In genomic region chr5:41148448-41148847, GRCh38 we compare ENCODE assay signal across 17 cellular contexts.
DNase-seq lines count a peak whose midpoint lies in the region; ATAC-seq, FAIRE-seq and TF ChIP-seq lines count a peak whose summit lies in the region.
"Had no signal": no experiment of that assay in that cellular context is flagged by ENCODE, and none has a peak within 500 bp of the region (broad histone marks: within the 10 kb centered on the region; RNA-seq: fewer than 3 reads in every experiment).

No MANE protein-coding gene starts in this region.

- FAIRE-seq in HepG2 (lab: Jason Lieb, UNC) (no peak), kidney (lab: Jason Lieb, UNC) (no peak)
- FAIRE-seq: D721Med, G401.6, GM12891, H54 had no signal

- H3K4me2 ChIP-seq in HepG2 (ENCODE audit: low read depth, low read length): no peak overlapping the region
- H3K4me2 ChIP-seq: BLaER1 treated with 17β-estradiol and CSF1 and Interleukin-3, amounts not matched to agents 10 nM and 100 nM had no signal

- H3K27ac ChIP-seq in liver (ENCODE audit: low read depth in 1 of 2, low read length in 2 of 2): no peak overlapping the region
- no peak overlapping the region for H3K27ac ChIP-seq in HepG2 (ENCODE audit: extremely low read length, insufficient read depth, low read length)
- no peak overlapping the region for H3K27ac ChIP-seq in kidney (ENCODE audit: low read depth in 2 of 2, low read length in 2 of 2)
- H3K27ac ChIP-seq: BLaER1 treated with 17β-estradiol and CSF1 and Interleukin-3, amounts not matched to agents 10 nM and 100 nM; GM23248; HL-60 had no signal

- CTCF ChIA-PET in HepG2 (lab: Yijun Ruan, JAX; ENCODE audit: low intra/inter-chr PET ratio, low total read pairs): no interaction called here

- DNase-seq in HepG2 (ENCODE audit: low spot score) (no peak), kidney (peak; percentile 57), posterior vena cava (ENCODE audit: low spot score) (peak; percentile 89), NCI-H146 (lab: John Stamatoyannopoulos, UW) (no peak), cerebellum (ENCODE audit: low spot score) (no peak)
- DNase-seq: CD8-positive, alpha-beta memory T cell; COR-L47; GM23248; HCEC 1CT had no signal

- TF ChIP-seq POLR2A in HepG2 (IDR thresholded peaks at IDR 0.05; ENCODE audit: insufficient read depth in 1 of 2, low read depth in 2 of 2, low read length in 2 of 2): no peak

- no peak for TF ChIP-seq RAD21 in liver (IDR thresholded peaks at IDR 0.05)
- no peak for TF ChIP-seq RAD21 in HepG2 (CRISPR knock-in tag; IDR thresholded peaks at IDR 0.05)

- TF ChIP-seq EP300 in HepG2 (IDR thresholded peaks at IDR 0.05; ENCODE audit: low read depth in 2 of 2, low read length in 2 of 2) (no peak), HepG2 (CRISPR knock-in tag; IDR thresholded peaks at IDR 0.05; ENCODE audit: borderline replicate concordance) (no peak)

- H3K9me3 ChIP-seq in liver (ENCODE audit: control insufficient read depth in 4 of 4, low read length in 3 of 4) (no peaks in the 10 kb centered on the region), HepG2 (ENCODE audit: low read length) (no peaks in the 10 kb centered on the region), kidney (ENCODE audit: control insufficient read depth in 1 of 2, low read length in 2 of 2) (no peaks in the 10 kb centered on the region)
- H3K9me3 ChIP-seq: BLaER1 treated with 17β-estradiol and CSF1 and Interleukin-3, amounts not matched to agents 10 nM and 100 nM had no signal

- H3K9ac ChIP-seq in liver (ENCODE audit: low read depth in 1 of 2, low read length in 2 of 2): no peak overlapping the region
- H3K9ac ChIP-seq in HepG2 (ENCODE audit: insufficient read depth, low read depth, low read length): no peak overlapping the region
- H3K9ac ChIP-seq in kidney (ENCODE audit: low read length in 2 of 2): no peak overlapping the region
- H3K9ac ChIP-seq: BLaER1 treated with 17β-estradiol and CSF1 and Interleukin-3, amounts not matched to agents 10 nM and 100 nM; GM23248 had no signal

- WGBS in liver: 96% methylated on average over 1 of the region's 1 CpG
- 13% methylated on average over 1 of the region's 1 CpG for WGBS in HepG2 (ENCODE audit: low lambda C conversion rate)

- in situ Hi-C loops in HepG2 (cut with HindIII; ENCODE audit: extremely low pct_ligation_motif_present, low pct_unique_long_range_greater_than_20kb): no loop called here

- intact Hi-C loops in HepG2 (cut with micrococcal nuclease; ENCODE audit: unreplicated experiment): no loop called here
- intact Hi-C loops in kidney (cut with DNase I): no loop called here
- intact Hi-C loops in posterior vena cava (cut with DNase I): no loop called here

- H3K36me3 ChIP-seq in liver (ENCODE audit: control insufficient read depth in 4 of 4, insufficient read depth in 3 of 4, low read depth in 1 of 4, low read length in 3 of 4) (peaks cover 2 to 87% (median 67%) of the 10 kb centered on the region in 4 donors), HepG2 (replicated peaks in 1 of 2; ENCODE audit: control insufficient read depth in 1 of 2, insufficient read depth in 2 of 2, low read length in 2 of 2) (no peaks in the 10 kb centered on the region), kidney (ENCODE audit: control insufficient read depth in 1 of 2, insufficient read depth in 2 of 2, low read length in 2 of 2) (no peaks in the 10 kb centered on the region)
- H3K36me3 ChIP-seq: BLaER1 treated with 17β-estradiol and CSF1 and Interleukin-3, amounts not matched to agents 10 nM and 100 nM had no signal

- ATAC-seq in HepG2 (no peak), HG03196 (IDR thresholded peaks at IDR 0.05; ENCODE audit: unreplicated experiment) (no peak)

- BruUV-seq in HepG2 (replicated peaks; lab: Mats Ljungman, UMichigan): no TSS peak

- no peaks in the 10 kb centered on the region for H3K79me2 ChIP-seq in HepG2 (ENCODE audit: insufficient read depth, low read length)

- H3K4me1 ChIP-seq in liver (ENCODE audit: control insufficient read depth in 4 of 4, insufficient read depth in 4 of 4, low read length in 3 of 4): no peaks in the 10 kb centered on the region
- no peaks in the 10 kb centered on the region for H3K4me1 ChIP-seq in HepG2 (ENCODE audit: insufficient read depth, low read length)
- no peaks in the 10 kb centered on the region for H3K4me1 ChIP-seq in kidney (ENCODE audit: control insufficient read depth in 1 of 2, insufficient read depth in 1 of 2, low read depth in 1 of 2, low read length in 2 of 2)
- H3K4me1 ChIP-seq: BLaER1 treated with 17β-estradiol and CSF1 and Interleukin-3, amounts not matched to agents 10 nM and 100 nM had no signal

- POLR2A ChIA-PET in HepG2 (lab: Yijun Ruan, JAX): no interaction called here

- no peaks in the 10 kb centered on the region for H4K20me1 ChIP-seq in HepG2 (ENCODE audit: insufficient read depth, low read length)
- H4K20me1 ChIP-seq: BLaER1 treated with 17β-estradiol and CSF1 and Interleukin-3, amounts not matched to agents 10 nM and 100 nM had no signal

- H3K4me3 ChIP-seq in liver (ENCODE audit: low read depth in 1 of 3, low read length in 3 of 3) (no peak overlapping the region), HepG2 (replicated peaks in 1 of 3; ENCODE audit: insufficient read depth in 1 of 3, low read depth in 2 of 3, low read length in 3 of 3) (no peak overlapping the region), kidney (ENCODE audit: low read length in 2 of 2) (no peak overlapping the region)
- H3K4me3 ChIP-seq: BLaER1 treated with 17β-estradiol and CSF1 and Interleukin-3, amounts not matched to agents 10 nM and 100 nM; GM23248 had no signal

- TF ChIP-seq CTCF in liver (IDR thresholded peaks at IDR 0.05; ENCODE audit: low read depth, low read length, missing input control) (no peak), HepG2 (CRISPR knock-in tag; IDR thresholded peaks at IDR 0.05) (no peak), kidney (IDR thresholded peaks at IDR 0.05; ENCODE audit: borderline replicate concordance, extremely low read depth, insufficient read depth) (no peak)

- no peaks in the 10 kb centered on the region for H3K27me3 ChIP-seq in liver (ENCODE audit: control insufficient read depth in 4 of 4, insufficient read depth in 4 of 4, low read length in 3 of 4)
- H3K27me3 ChIP-seq in HepG2 (ENCODE audit: control insufficient read depth in 1 of 2, insufficient read depth in 2 of 2, low read length in 2 of 2): no peaks in the 10 kb centered on the region
- H3K27me3 ChIP-seq: BLaER1 treated with 17β-estradiol and CSF1 and Interleukin-3, amounts not matched to agents 10 nM and 100 nM had no signal

- no peak overlapping the region for H2AFZ ChIP-seq in HepG2 (ENCODE audit: low read length)
- H2AFZ ChIP-seq: GM23248 had no signal

TF ChIP-seq in liver, 16 proteins besides CTCF, POLR2A, EP300 and RAD21:
- no peak for TF ChIP-seq GABPA (IDR thresholded peaks at IDR 0.05 in 1 of 2, conservative IDR thresholded peaks at IDR 0.05 in 1 of 2)
- peak; percentile 26 for TF ChIP-seq NR2F2 (IDR thresholded peaks at IDR 0.05)
- no peak for TF ChIP-seq HNF4A (conservative IDR thresholded peaks at IDR 0.05)

TF ChIP-seq in HepG2, 621 proteins besides CTCF, POLR2A, EP300 and RAD21 (continues in another document):
- TF ChIP-seq HMGXB3 (CRISPR knock-in tag; IDR thresholded peaks at IDR 0.05; ENCODE audit: borderline replicate concordance): no peak
- TF ChIP-seq ZNF720 (CRISPR knock-in tag; IDR thresholded peaks at IDR 0.05): no peak
- no peak for TF ChIP-seq ATF7-NPFF (CRISPR knock-in tag; IDR thresholded peaks at IDR 0.05; ENCODE audit: low read depth)
- no peak for TF ChIP-seq ZNF17 (CRISPR knock-in tag; IDR thresholded peaks at IDR 0.05)
- no peak for TF ChIP-seq ARNT (IDR thresholded peaks at IDR 0.05)
- TF ChIP-seq ZNF660 (CRISPR knock-in tag; IDR thresholded peaks at IDR 0.05; ENCODE audit: borderline replicate concordance, low read depth): no peak

Comparison
In these comparisons a context has a peak if more than half of its experiments do, and no peak if none do; other contexts are left out.
1. DNase-seq: peak in kidney (single experiment) and posterior vena cava (single experiment); none in HepG2 (single experiment), NCI-H146 (single experiment) and cerebellum (single experiment).